In the genomic region with DNA sequence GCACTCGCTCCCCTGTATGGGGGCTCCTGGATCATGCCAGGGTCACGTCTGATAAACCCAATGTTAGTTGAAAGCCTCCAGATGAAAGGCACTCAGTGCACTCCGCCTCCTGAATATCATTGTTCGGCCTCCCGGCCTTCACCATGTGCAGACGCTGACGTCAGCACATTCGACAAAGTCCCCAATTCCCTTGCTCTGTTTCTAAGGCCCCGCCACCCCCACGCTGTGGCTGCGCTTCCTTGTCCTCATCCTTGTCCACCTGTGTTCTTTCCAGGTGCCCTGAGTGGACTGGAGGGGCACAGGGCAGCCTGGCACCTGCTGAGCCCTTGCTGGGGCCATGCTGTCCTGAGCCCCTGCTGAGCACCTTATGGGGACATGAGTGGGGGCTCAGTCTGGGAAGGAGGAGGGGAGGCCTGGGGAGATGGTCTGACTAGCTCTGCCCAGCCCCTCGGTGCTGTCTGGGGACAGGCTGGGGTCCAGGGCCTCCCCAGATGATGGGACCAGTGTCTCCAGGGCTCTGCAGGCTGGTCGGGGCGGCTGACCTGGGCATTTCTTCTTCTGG, we compare ENCODE assay signal across 26 cellular contexts. TPM values are rescaled to one million over a fixed set of nuclear protein-coding genes. Genes with fewer than 3 reads are reported as not detected.
"Had no signal": no experiment of that assay in that cellular context is flagged by ENCODE, and none has a peak within 500 bp of the region (broad histone marks: within the 10 kb centered on the region; RNA-seq: fewer than 3 reads in every experiment).

No MANE protein-coding gene starts in this region.

- H3K9me3 ChIP-seq: colonic mucosa had no signal

- H3K27ac ChIP-seq: body of pancreas, colonic mucosa, epithelial cell of prostate, hepatocyte, ovary, tibial artery had no signal

- H3K4me2 ChIP-seq: hepatocyte, smooth muscle cell had no signal

- H3K4me3 ChIP-seq: body of pancreas, colonic mucosa, hepatocyte, ovary, smooth muscle cell, tibial artery had no signal

- DNase-seq: activated CD4-positive, alpha-beta memory T cell treated with anti-CD3 and anti-CD28 coated beads for 36 hours; activated CD4-positive, alpha-beta T cell treated with anti-CD3 and anti-CD28 coated beads for 36 hours; activated naive CD4-positive, alpha-beta T cell treated with anti-CD3 and anti-CD28 coated beads for 36 hours; activated T-cell treated with anti-CD3 and anti-CD28 coated beads, Interleukin-2, amount 50 U/mL, for 1 hour; body of pancreas; caudate nucleus; colonic mucosa; endodermal cell; foreskin fibroblast; stimulated activated CD8-positive, alpha-beta memory T cell treated with anti-CD3 and anti-CD28 coated beads, Interleukin-4, amount 100 ng/mL, for 48 hours; stimulated activated naive CD4-positive, alpha-beta T cell; T-cell; tibial artery had no signal

- H3K4me3 Mint-ChIP-seq: activated CD4-positive, alpha-beta memory T cell treated with anti-CD3 and anti-CD28 coated beads for 36 hours; activated CD4-positive, alpha-beta T cell treated with anti-CD3 and anti-CD28 coated beads for 36 hours; activated naive CD4-positive, alpha-beta T cell treated with anti-CD3 and anti-CD28 coated beads for 36 hours; endodermal cell; mesothelial cell of epicardium; T-cell; WTC11 had no signal

- ATAC-seq: activated CD4-positive, alpha-beta T cell treated with anti-CD3 and anti-CD28 coated beads for 36 hours; body of pancreas; T-cell; WTC11 had no signal

- H3K4me1 ChIP-seq: body of pancreas, colonic mucosa, tibial artery had no signal

- H2AFZ ChIP-seq: hepatocyte had no signal

- H3K27me3 ChIP-seq: ovary had no signal

- H3K27ac Mint-ChIP-seq: activated CD4-positive, alpha-beta memory T cell treated with anti-CD3 and anti-CD28 coated beads for 36 hours; activated CD4-positive, alpha-beta T cell treated with anti-CD3 and anti-CD28 coated beads for 36 hours; activated naive CD4-positive, alpha-beta T cell treated with anti-CD3 and anti-CD28 coated beads for 36 hours; endodermal cell; mesothelial cell of epicardium; T-cell; WTC11 had no signal

- H3K79me2 ChIP-seq: hepatocyte had no signal

- FAIRE-seq: islet of Langerhans, urothelium cell line had no signal

- H3K36me3 ChIP-seq: colonic mucosa, ovary, tibial artery had no signal

- H3K4me1 Mint-ChIP-seq: activated CD4-positive, alpha-beta T cell treated with anti-CD3 and anti-CD28 coated beads for 36 hours; endodermal cell had no signal

RNA-seq across cellular contexts. Expression of gene BHLHE23, which starts 9.8 kb away (rescaled TPM):
- total RNA-seq: activated CD4-positive, alpha-beta memory T cell treated with anti-CD3 and anti-CD28 coated beads for 36 hours; activated CD4-positive, alpha-beta T cell treated with anti-CD3 and anti-CD28 coated beads for 36 hours; activated naive CD4-positive, alpha-beta T cell treated with anti-CD3 and anti-CD28 coated beads for 36 hours; body of pancreas; colonic mucosa; endodermal cell; glomerular endothelial cell; hepatocyte; lung microvascular endothelial cell; mesothelial cell of epicardium; ovary; pulmonary artery endothelial cell; sciatic nerve; smooth muscle cell; subcutaneous adipose tissue; T-cell had no signal
- polyA plus RNA-seq: hepatocyte, ovary, smooth muscle cell had no signal
